9 cellular contexts compared by ENCODE assay signal in genomic region chr1:1004780-1005697, GRCh38. TPM values are rescaled to one million over a fixed set of nuclear protein-coding genes. Genes with fewer than 3 reads are reported as not detected.
A peak's percentile ranks its signal among the peaks of the same experiment; 100 is the strongest.
DNase-seq lines count a peak whose midpoint lies in the region; ATAC-seq and TF ChIP-seq lines count a peak whose summit lies in the region.
"Had no signal": no experiment of that assay in that cellular context is flagged by ENCODE, and none has a peak within 500 bp of the region (broad histone marks: within the 10 kb centered on the region; RNA-seq: fewer than 3 reads in every experiment).

No MANE protein-coding gene starts in this region.

- H3K9me3 Mint-ChIP-seq in natural killer cell (no peaks in the 10 kb centered on the region), MCF 10A (ENCODE audit: unreplicated experiment) (no peaks in the 10 kb centered on the region)

- no peak overlapping the region for H3K27ac ChIP-seq in coronary artery

- POLR2A ChIA-PET in MCF 10A (lab: Yijun Ruan, JAX) = interaction anchor here (1.4 kb wide), 1 partner anchor 8 kb away, joined by 3 read pairs; the partner anchor contains the start of gene ISG15

- CTCF ChIA-PET in MCF 10A (lab: Yijun Ruan, JAX) = interaction anchor here (0.7 to 1.6 kb wide), 2 partner anchors 10 to 175 kb away, joined by 4 read pairs; no protein-coding TSS in a partner anchor

- no TSS peak for BruUV-seq in MCF 10A (replicated peaks; lab: Mats Ljungman, UMichigan)

- H3K36me3 Mint-ChIP-seq in natural killer cell (no peaks in the 10 kb centered on the region), MCF 10A (ENCODE audit: insufficient read depth, unreplicated experiment) (no peaks in the 10 kb centered on the region)

- DNase-seq in DMS53 treated with DMSO at 0.1 percent for 48 hours (lab: John Stamatoyannopoulos, UW; ENCODE audit: unreplicated experiment) (peak; percentile 44), NCI-H2029 (lab: John Stamatoyannopoulos, UW) (peak; percentile 30), coronary artery (ENCODE audit: low spot score) (peak; percentile 74), natural killer cell (no peak), MCF 10A (ENCODE audit: unreplicated experiment) (no peak), SKM-1 (lab: John Stamatoyannopoulos, UW; ENCODE audit: unreplicated experiment) (no peak), sciatic nerve (ENCODE audit: low spot score) (no peak)
- DNase-seq in central memory CD4-positive, alpha-beta T cell = no peak
- DNase-seq: T1000 had no signal

- ATAC-seq in natural killer cell (peak; percentile 2 to 8 (median 4)), sciatic nerve (no peak)

- H3K4me3 Mint-ChIP-seq in natural killer cell = peak overlapping the region; percentile 68
- H3K4me3 Mint-ChIP-seq in MCF 10A (ENCODE audit: unreplicated experiment) = no peak overlapping the region

- no peak overlapping the region for H3K4me3 ChIP-seq in coronary artery

- TF ChIP-seq CTCF in coronary artery (IDR thresholded peaks at IDR 0.05) = no peak
- no peak for TF ChIP-seq CTCF in natural killer cell (IDR thresholded peaks at IDR 0.05)
- no peak for TF ChIP-seq CTCF in MCF 10A (IDR thresholded peaks at IDR 0.05; ENCODE audit: unreplicated experiment)

- H3K27me3 Mint-ChIP-seq in natural killer cell (ENCODE audit: low read depth in 2 of 2) (peaks cover 11 to 31% of the 10 kb centered on the region in 2 donors), MCF 10A (ENCODE audit: insufficient read depth, unreplicated experiment) (no peaks in the 10 kb centered on the region)

- H3K27ac Mint-ChIP-seq in natural killer cell = peak overlapping the region; percentile 43 to 78
- no peak overlapping the region for H3K27ac Mint-ChIP-seq in MCF 10A (ENCODE audit: low read depth, unreplicated experiment)

- intact Hi-C loops in natural killer cell (cut with micrococcal nuclease) = no loop called here
- intact Hi-C loops in MCF 10A (cut with micrococcal nuclease) = loop anchor here (5.0 kb wide), 1 partner anchor 57 kb away; no protein-coding TSS in a partner anchor
- intact Hi-C loops in sciatic nerve (cut with DNase I) = no loop called here

- H3K4me1 Mint-ChIP-seq in natural killer cell (peaks cover 20 to 23% of the 10 kb centered on the region in 2 donors), MCF 10A (ENCODE audit: insufficient read depth, unreplicated experiment) (peaks cover 9% of the 10 kb centered on the region)

RNA-seq across cellular contexts. Expression of gene HES4, which starts 5.1 kb away (rescaled TPM):
- total RNA-seq in natural killer cell = 10 to 100 TPM; 15.4 to 35.5 (median 28.9) TPM
- 42.1 and 42.6 TPM in 2 replicates for total RNA-seq in MCF 10A (2022)
- total RNA-seq in sciatic nerve = 30.5 TPM

RNA-seq across cellular contexts. Expression of gene ISG15, which starts 8.3 kb away (rescaled TPM):
- total RNA-seq in natural killer cell (10 to 100 TPM; 17.0 to 56.9 (median 50.2) TPM), MCF 10A (2022) (7.4 and 8.8 TPM in 2 replicates), sciatic nerve (18.8 TPM)

RNA-seq across cellular contexts. Expression of gene AGRN, which starts 14.9 kb away (rescaled TPM):
- total RNA-seq in natural killer cell (1 to 10 TPM; 4.1 to 5.0 (median 4.6) TPM), MCF 10A (2022) (286 and 303 TPM in 2 replicates), sciatic nerve (22.0 TPM)

RNA-seq across cellular contexts. Expression of gene PERM1, which starts 23.1 kb away (rescaled TPM):
- not detected for total RNA-seq in natural killer cell
- not detected in 2 replicates for total RNA-seq in MCF 10A (2022)
- total RNA-seq in sciatic nerve = not detected

RNA-seq across cellular contexts. Expression of gene PLEKHN1, which starts 38.8 kb away (rescaled TPM):
- total RNA-seq in natural killer cell = 1 to 10 TPM; 1.3 to 1.9 (median 1.3) TPM
- total RNA-seq in MCF 10A (2022) = 7.9 and 11.1 TPM in 2 replicates
- 0.40 TPM for total RNA-seq in sciatic nerve

Comparison
In these comparisons a context has a peak if more than half of its experiments do, and no peak if none do; other contexts are left out.
1. DNase-seq: peak in DMS53 treated with DMSO at 0.1 percent for 48 hours (single experiment), NCI-H2029 (single experiment) and coronary artery (single experiment); none in natural killer cell (single experiment), MCF 10A (single experiment), SKM-1 (single experiment), central memory CD4-positive, alpha-beta T cell (single experiment) and sciatic nerve (single experiment).
2. RNA of gene AGRN, which starts 14.9 kb away (total RNA-seq): 286 to 303 TPM in MCF 10A; 22.0 TPM in sciatic nerve (single experiment) and 4.1 to 5.0 TPM in natural killer cell; every median in the first group is over 10 times any median in the second.